Comparison of ENCODE assay signal across 8 cellular contexts in genomic region chr7:27712217-27712616, GRCh38.
"Had no signal": no experiment of that assay in that cellular context is flagged by ENCODE, and none has a peak within 500 bp of the region (broad histone marks: within the 10 kb centered on the region; RNA-seq: fewer than 3 reads in every experiment).

No MANE protein-coding gene starts in this region.

- DNase-seq: GM23248, H7, HFFc6, KBM-7 had no signal

- H3K4me3 ChIP-seq: GM23248, HAP-1 had no signal

- H3K9me3 ChIP-seq: HAP-1 had no signal

- H3K27ac ChIP-seq: GM23248 had no signal

- FAIRE-seq: H1, HTR-8/SVneo had no signal

- H3K36me3 ChIP-seq: HAP-1 had no signal

- H2AFZ ChIP-seq: GM23248 had no signal

- ATAC-seq: HCT116 had no signal

- H3K9ac ChIP-seq: GM23248 had no signal
